In the genomic region with DNA sequence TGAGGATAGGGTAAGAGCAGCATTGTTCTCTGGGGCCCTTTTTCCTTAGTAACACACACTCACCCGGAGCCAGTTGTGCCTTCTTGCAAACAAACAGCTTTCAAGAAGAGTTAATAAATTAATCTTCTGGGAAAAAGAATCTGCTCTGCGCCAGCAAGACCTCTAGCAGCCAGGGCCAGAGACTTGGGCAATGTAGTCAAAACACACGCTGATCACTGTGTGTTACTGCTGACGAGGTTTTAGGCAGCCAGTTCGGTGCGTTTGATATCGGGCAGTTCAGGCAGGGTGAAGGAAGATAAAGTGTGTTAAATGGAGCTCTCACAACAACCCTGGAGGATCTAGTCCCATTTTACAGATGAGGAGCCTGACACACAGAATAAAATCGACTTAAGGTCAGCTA, we compare ENCODE assay signal across 28 cellular contexts.
"Had no signal": no experiment of that assay in that cellular context is flagged by ENCODE, and none has a peak within 500 bp of the region (broad histone marks: within the 10 kb centered on the region; RNA-seq: fewer than 3 reads in every experiment).

No MANE protein-coding gene starts in this region.

- H3K4me3 Mint-ChIP-seq: activated CD4-positive, alpha-beta memory T cell treated with anti-CD3 and anti-CD28 coated beads for 36 hours; activated CD4-positive, alpha-beta T cell treated with anti-CD3 and anti-CD28 coated beads, Interleukin-2, amount 10 ng/mL, durations not matched to agents 24 days and 14 days; activated naive CD4-positive, alpha-beta T cell treated with anti-CD3 and anti-CD28 coated beads for 36 hours; activated naive CD8-positive, alpha-beta T cell treated with anti-CD3 and anti-CD28 coated beads for 36 hours; activated T-helper 1 cell treated with anti-CD3 and anti-CD28 coated beads, Interleukin-12 subunit alpha, Interleukin-12 subunit beta, Interleukin-2, Interleukin-4 antibody, amounts not matched to agents 30 ng/mL and 10 ng/mL and 1 ng/mL, durations not matched to agents 14 hours and 24 hours and 36 hours; natural killer cell; T-helper 17 cell had no signal

- H3K9me3 ChIP-seq: adrenal gland, ascending aorta, heart right ventricle, lower lobe of right lung, neutrophil, ovary, right atrium auricular region, testis, transverse colon had no signal

- H3K36me3 ChIP-seq: adrenal gland, ascending aorta, brain microvascular endothelial cell, lower lobe of right lung, neutrophil, ovary, right atrium auricular region, transverse colon had no signal

- H3K9me3 Mint-ChIP-seq: natural killer cell had no signal

- H3K27ac Mint-ChIP-seq: activated CD4-positive, alpha-beta memory T cell treated with anti-CD3 and anti-CD28 coated beads for 36 hours; activated CD4-positive, alpha-beta T cell treated with anti-CD3 and anti-CD28 coated beads, Interleukin-2, amount 10 ng/mL, durations not matched to agents 24 days and 14 days; activated naive CD4-positive, alpha-beta T cell treated with anti-CD3 and anti-CD28 coated beads for 36 hours; activated naive CD8-positive, alpha-beta T cell treated with anti-CD3 and anti-CD28 coated beads for 36 hours; T-helper 17 cell had no signal

- ATAC-seq: activated CD4-positive, CD25-positive, alpha-beta regulatory T cell treated with anti-CD3 and anti-CD28 coated beads, Interleukin-2, amount 50 U/mL, for 24 hours; heart right ventricle; left lobe of liver; lower lobe of right lung; natural killer cell; stimulated activated naive CD8-positive, alpha-beta T cell treated with anti-CD3 and anti-CD28 coated beads, Interleukin-15, Interleukin-2, amounts not matched to agents 100 U/mL and 50 U/mL, for 24 hours; T-helper 17 cell had no signal

- H3K27me3 Mint-ChIP-seq: activated CD4-positive, alpha-beta memory T cell treated with anti-CD3 and anti-CD28 coated beads for 36 hours; activated CD4-positive, alpha-beta T cell treated with anti-CD3 and anti-CD28 coated beads, Interleukin-2, amount 10 ng/mL, durations not matched to agents 24 days and 14 days; activated naive CD8-positive, alpha-beta T cell treated with anti-CD3 and anti-CD28 coated beads for 36 hours; T-helper 17 cell had no signal

- DNase-seq: activated CD4-positive, alpha-beta memory T cell treated with anti-CD3 and anti-CD28 coated beads for 36 hours; activated CD4-positive, alpha-beta T cell treated with anti-CD3 and anti-CD28 coated beads, Interleukin-2, amount 10 ng/mL, durations not matched to agents 24 days and 14 days; activated CD8-positive, alpha-beta memory T cell treated with anti-CD3 and anti-CD28 coated beads, Interleukin-2, amount 50 U/mL, for 4 hours; activated effector memory CD4-positive, alpha-beta T cell treated with anti-CD3 and anti-CD28 coated beads, Interleukin-2, amount 50 U/mL, for 16 hours; activated naive CD4-positive, alpha-beta T cell treated with anti-CD3 and anti-CD28 coated beads for 36 hours; activated naive CD8-positive, alpha-beta T cell treated with anti-CD3 and anti-CD28 coated beads for 36 hours; activated T-cell treated with anti-CD3 and anti-CD28 coated beads, Interleukin-2, amount 50 U/mL, for 1 hour; adrenal gland; heart right ventricle; kidney glomerular epithelial cell; lower lobe of right lung; mesenchymal stem cell; natural killer cell; stimulated activated CD4-positive, alpha-beta T cell treated with anti-CD3 and anti-CD28 coated beads, Interleukin-2, amount 100 ng/mL, for 48 hours; stimulated activated naive CD8-positive, alpha-beta T cell treated with anti-CD3 and anti-CD28 coated beads, Interleukin-15, Interleukin-2, amounts not matched to agents 100 U/mL and 50 U/mL, for 24 hours; T-helper 17 cell; testis; transverse colon; WERI-Rb-1 had no signal

- H3K4me3 ChIP-seq: adrenal gland, ascending aorta, coronary artery, heart right ventricle, lower lobe of right lung, ovary, right atrium auricular region, testis, transverse colon had no signal

- H3K27me3 ChIP-seq: adrenal gland, ascending aorta, brain microvascular endothelial cell, heart right ventricle, neutrophil, ovary, right atrium auricular region, testis, transverse colon had no signal

- H3K4me1 ChIP-seq: ascending aorta, lower lobe of right lung, testis, transverse colon had no signal

- H3K27ac ChIP-seq: ascending aorta, brain microvascular endothelial cell, coronary artery, heart right ventricle, lower lobe of right lung, neutrophil, right atrium auricular region, testis, transverse colon, WERI-Rb-1 had no signal
